Comparison of ENCODE assay signal across 21 cellular contexts in genomic region chr17:1010086-1010450, GRCh38.
"Had no signal": no experiment of that assay in that cellular context is flagged by ENCODE, and none has a peak within 500 bp of the region (broad histone marks: within the 10 kb centered on the region; RNA-seq: fewer than 3 reads in every experiment).

No MANE protein-coding gene starts in this region.

- H3K27ac ChIP-seq: brain microvascular endothelial cell, hepatocyte, parathyroid adenoma had no signal

- ATAC-seq: activated T-helper 17 cell treated with anti-CD3 and anti-CD28 coated beads, Interleukin-2, amount 50 U/mL, for 72 hours; left colon; sciatic nerve; stimulated activated naive B cell treated with anti-CD40 and anti-IgM and Interleukin-4, amounts not matched to agents 10 μg/mL and 1 μg/mL and 100 μg/mL, for 72 hours; WTC11 had no signal

- H3K27me3 ChIP-seq: brain microvascular endothelial cell, hepatocyte had no signal

- H3K4me1 ChIP-seq: parathyroid adenoma had no signal

- DNase-seq: activated CD4-positive, alpha-beta memory T cell treated with anti-CD3 and anti-CD28 coated beads, Interleukin-2, amount 10 ng/mL, durations not matched to agents 7 days and 5 days; activated CD4-positive, alpha-beta T cell treated with anti-CD3 and anti-CD28 coated beads for 4 hours; activated CD8-positive, alpha-beta memory T cell treated with anti-CD3 and anti-CD28 coated beads, Interleukin-2, amount 10 ng/mL, durations not matched to agents 7 days and 5 days; activated naive CD4-positive, alpha-beta T cell treated with Interleukin-2 at 50 U/mL for 16 hours; activated naive CD8-positive, alpha-beta T cell treated with anti-CD3 and anti-CD28 coated beads, Interleukin-2, amount 10 ng/mL, durations not matched to agents 7 days and 5 days; activated T-cell treated with anti-CD3 and anti-CD28 coated beads, Interleukin-2, amount 50 U/mL, for 1 hour; amygdala; brain microvascular endothelial cell; cortex of kidney; effector CD4-positive, alpha-beta T cell; left colon; mammary epithelial cell; midbrain; stimulated activated naive B cell treated with anti-CD40 and anti-IgM and Interleukin-4, amounts not matched to agents 10 μg/mL and 1 μg/mL and 100 μg/mL, for 72 hours; SW 1271 had no signal

- H3K4me3 ChIP-seq: hepatocyte, smooth muscle cell had no signal
